In the genomic region with DNA sequence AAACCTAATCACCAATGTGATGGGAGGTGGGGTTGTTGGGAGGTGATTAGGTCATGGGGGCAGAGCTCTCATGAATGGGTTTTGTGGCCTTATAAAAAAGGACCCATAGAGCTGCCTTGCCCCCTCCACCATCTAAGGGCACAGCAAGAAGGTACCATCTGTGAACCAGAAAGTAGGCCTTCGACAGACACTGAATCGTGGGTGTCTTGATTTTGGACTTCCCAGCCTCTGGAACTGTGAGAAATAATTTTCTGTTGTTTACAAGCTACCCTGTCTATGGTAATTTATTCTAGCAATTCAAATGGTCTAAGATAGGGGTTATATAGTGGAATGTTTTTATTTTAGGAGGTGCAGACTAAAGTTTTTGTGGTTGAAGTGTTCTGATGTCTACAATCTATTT, we compare ENCODE assay signal across 12 cellular contexts. TPM values are rescaled to one million over a fixed set of nuclear protein-coding genes. Genes with fewer than 3 reads are reported as not detected.
"Had no signal": no experiment of that assay in that cellular context is flagged by ENCODE, and none has a peak within 500 bp of the region (broad histone marks: within the 10 kb centered on the region; RNA-seq: fewer than 3 reads in every experiment).

No MANE protein-coding gene starts in this region.

- DNase-seq: GM23248, GOT3, H7, H9, HCEC 1CT, HFFc6 had no signal

- H3K9me3 Mint-ChIP-seq: GM23338, HFFc6 had no signal

- H3K4me1 ChIP-seq: HAP-1 had no signal

- ATAC-seq: GM23338, HCT116 had no signal

- H3K36me3 ChIP-seq: HAP-1 had no signal

- H3K27ac ChIP-seq: GM23248 had no signal

- H3K4me3 ChIP-seq: GM23248, GM23338, HAP-1 had no signal

- H3K4me2 ChIP-seq: GM23338 had no signal

- H3K9me3 ChIP-seq: HAP-1 had no signal

- H3K27ac Mint-ChIP-seq: GM23338, H9, HFFc6 had no signal

- H2AFZ ChIP-seq: GM23248, GM23338 had no signal

- H3K9ac ChIP-seq: GM23248 had no signal

- FAIRE-seq: H1, H54 had no signal

- H3K4me3 Mint-ChIP-seq: GM23338, H9, HFFc6 had no signal

RNA-seq across cellular contexts. Expression of a gene that starts 7.9 kb away (rescaled TPM):
- total RNA-seq: GM23248, GM23338, H1, H4, H7, H9, HFFc6 had no signal
- polyA plus RNA-seq: GM23248, H1 had no signal
